In genomic region chr12:70741266-70741665, GRCh38 we compare ENCODE assay signal across 21 cellular contexts.
"Had no signal": no experiment of that assay in that cellular context is flagged by ENCODE, and none has a peak within 500 bp of the region (broad histone marks: within the 10 kb centered on the region; RNA-seq: fewer than 3 reads in every experiment).

No MANE protein-coding gene starts in this region.

- H3K36me3 Mint-ChIP-seq: natural killer cell treated with Interleukin-12 subunit alpha and Interleukin-12 subunit beta and Interleukin-15 and Interleukin-18, amount 100 ng/mL, for 72 hours; stimulated activated naive B cell treated with anti-CD40 and anti-IgM and Interleukin-4, amounts not matched to agents 10 μg/mL and 1 μg/mL and 100 μg/mL, for 72 hours; type B pancreatic cell had no signal

- H3K9ac ChIP-seq: parathyroid adenoma had no signal

- H3K9me3 Mint-ChIP-seq: endodermal cell; natural killer cell treated with Interleukin-12 subunit alpha and Interleukin-12 subunit beta and Interleukin-15 and Interleukin-18, amount 100 ng/mL, for 72 hours; stimulated activated naive B cell treated with anti-CD40 and anti-IgM and Interleukin-4, amounts not matched to agents 10 μg/mL and 1 μg/mL and 100 μg/mL, for 72 hours had no signal

- ATAC-seq: foreskin keratinocyte; left lobe of liver; natural killer cell treated with Interleukin-12 subunit alpha and Interleukin-12 subunit beta and Interleukin-15 and Interleukin-18, amount 100 ng/mL, for 72 hours; psoas muscle; sciatic nerve; stimulated activated naive B cell treated with anti-CD40 and anti-IgM and Interleukin-4, amounts not matched to agents 10 μg/mL and 1 μg/mL and 100 μg/mL, for 72 hours had no signal

- H3K27ac ChIP-seq: coronary artery, foreskin keratinocyte, parathyroid adenoma, psoas muscle, stomach, thoracic aorta had no signal

- H3K4me3 Mint-ChIP-seq: endodermal cell; natural killer cell treated with Interleukin-12 subunit alpha and Interleukin-12 subunit beta and Interleukin-15 and Interleukin-18, amount 100 ng/mL, for 72 hours; stimulated activated naive B cell treated with anti-CD40 and anti-IgM and Interleukin-4, amounts not matched to agents 10 μg/mL and 1 μg/mL and 100 μg/mL, for 72 hours; type B pancreatic cell had no signal

- DNase-seq: cerebellar nuclear complex; effector CD4-positive, alpha-beta T cell; endodermal cell; erythroblast; foreskin keratinocyte; kidney; mammary epithelial cell; occipital lobe; psoas muscle; stimulated activated CD4-positive, alpha-beta T cell treated with anti-CD3 and anti-CD28 coated beads, Interleukin-2, amount 100 ng/mL, for 24 hours; stimulated activated CD4-positive, alpha-beta T cell treated with anti-CD3 and anti-CD28 coated beads, Interleukin-4, amount 100 ng/mL, for 4 hours; stimulated activated naive B cell treated with anti-CD40 and anti-IgM and Interleukin-4, amounts not matched to agents 10 μg/mL and 1 μg/mL and 100 μg/mL, for 72 hours; stomach; substantia nigra had no signal

- H3K4me1 Mint-ChIP-seq: endodermal cell; stimulated activated naive B cell treated with anti-CD40 and anti-IgM and Interleukin-4, amounts not matched to agents 10 μg/mL and 1 μg/mL and 100 μg/mL, for 72 hours had no signal

- H3K4me1 ChIP-seq: foreskin keratinocyte, parathyroid adenoma, psoas muscle, stomach had no signal

- H3K79me2 ChIP-seq: parathyroid adenoma had no signal

- H3K4me3 ChIP-seq: coronary artery, psoas muscle, stomach, thoracic aorta had no signal

- H3K27ac Mint-ChIP-seq: endodermal cell; natural killer cell treated with Interleukin-12 subunit alpha and Interleukin-12 subunit beta and Interleukin-15 and Interleukin-18, amount 100 ng/mL, for 72 hours; stimulated activated naive B cell treated with anti-CD40 and anti-IgM and Interleukin-4, amounts not matched to agents 10 μg/mL and 1 μg/mL and 100 μg/mL, for 72 hours; type B pancreatic cell had no signal

- H2AFZ ChIP-seq: parathyroid adenoma had no signal

- H3K36me3 ChIP-seq: stomach, thoracic aorta had no signal

- H3K27me3 ChIP-seq: foreskin keratinocyte, stomach had no signal

- H3K9me3 ChIP-seq: psoas muscle, stomach, thoracic aorta had no signal
